In the genomic region with DNA sequence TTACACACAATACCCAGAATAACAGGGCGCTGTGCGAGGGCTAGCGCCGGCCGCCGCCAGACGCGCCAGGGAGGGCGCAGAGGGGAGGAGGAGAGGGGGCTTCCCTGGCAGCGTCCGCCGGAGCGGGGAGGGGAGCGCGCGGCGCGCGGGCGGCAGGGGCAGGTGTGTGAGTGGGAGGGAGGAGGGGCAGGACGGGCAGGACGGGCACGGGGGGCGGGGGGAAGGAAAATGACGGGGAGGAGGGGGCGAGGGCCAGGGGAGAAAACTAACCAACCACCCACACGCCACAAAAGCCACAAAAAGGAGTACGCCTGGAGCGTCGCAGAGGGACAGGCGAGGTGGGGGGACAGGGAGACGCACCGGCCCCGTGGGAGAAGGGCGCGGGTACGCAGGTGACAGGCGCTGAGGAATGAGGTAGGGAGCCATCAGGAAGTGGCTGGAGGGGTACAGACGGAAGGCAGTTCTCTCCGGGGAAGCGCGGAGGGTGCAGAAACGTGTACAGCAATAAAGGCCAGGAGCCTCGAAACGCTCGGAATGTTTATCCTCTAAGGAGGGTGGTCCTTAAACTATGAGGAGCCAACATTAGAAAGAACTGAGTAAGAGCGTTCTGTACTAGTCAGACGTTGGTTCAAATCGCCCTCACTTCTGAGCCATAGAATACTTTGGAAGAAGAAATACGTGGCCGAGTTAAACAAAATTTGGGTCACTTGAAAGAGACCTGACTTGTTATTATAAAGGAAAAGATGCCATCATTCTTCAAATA, we compare ENCODE assay signal across 8 cellular contexts. TPM values are rescaled to one million over a fixed set of nuclear protein-coding genes. Genes with fewer than 3 reads are reported as not detected.
DNase-seq lines count a peak whose midpoint lies in the region; ATAC-seq and TF ChIP-seq lines count a peak whose summit lies in the region.

No MANE protein-coding gene starts in this region.

- H3K4me3 ChIP-seq in AG10803 (ENCODE audit: low read length) (peak overlapping the region; percentile 79), RWPE2 (ENCODE audit: severe bottlenecking) (peak overlapping the region; percentile 41), left ventricle myocardium inferior (peak overlapping the region; percentile 91), retinal pigment epithelial cell (ENCODE audit: low read length) (peak overlapping the region; percentile 81)

- H3K9me3 ChIP-seq in RWPE2 (ENCODE audit: severe bottlenecking) (no peaks in the 10 kb centered on the region), left ventricle myocardium inferior (replicated peaks) (no peaks in the 10 kb centered on the region)

- H3K27me3 ChIP-seq in RWPE2 (ENCODE audit: insufficient read depth, poor library complexity, severe bottlenecking) = peaks cover 87% of the 10 kb centered on the region
- H3K27me3 ChIP-seq in left ventricle myocardium inferior (ENCODE audit: low read depth) = peaks cover 5% of the 10 kb centered on the region

- H3K4me1 ChIP-seq in RWPE2 (ENCODE audit: insufficient read depth, poor library complexity, severe bottlenecking) (no peaks in the 10 kb centered on the region), left ventricle myocardium inferior (peaks cover 43% of the 10 kb centered on the region)

- intact Hi-C loops in left ventricle myocardium inferior (cut with micrococcal nuclease) = no loop called here

- H3K27ac ChIP-seq in RWPE2 (ENCODE audit: poor library complexity, severe bottlenecking) (no peak overlapping the region), left ventricle myocardium inferior (replicated peaks) (peak overlapping the region; percentile 96)

- peak; percentile 14 for ATAC-seq in HG03442 (IDR thresholded peaks at IDR 0.05; ENCODE audit: unreplicated experiment)
- 0 out of 3 replicates have a peak, but pooled peaks have one; percentile 43 for ATAC-seq in RWPE2 (ENCODE audit: low read depth)
- ATAC-seq in GM21825 (IDR thresholded peaks at IDR 0.05; ENCODE audit: unreplicated experiment) = no peak

- H3K36me3 ChIP-seq in RWPE2 (ENCODE audit: low read depth) (no peaks in the 10 kb centered on the region), left ventricle myocardium inferior (no peaks in the 10 kb centered on the region)

- no peak for DNase-seq in AG10803 (ENCODE audit: low read depth)
- peak; percentile 34 for DNase-seq in RWPE2 (ENCODE audit: low spot score)
- DNase-seq in activated naive CD4-positive, alpha-beta T cell treated with anti-CD3 and anti-CD28 coated beads, Interleukin-2, amount 50 U/mL, for 16 hours = peak; percentile 76
- DNase-seq in left ventricle myocardium inferior = peak; percentile 52
- peak; percentile 35 for DNase-seq in retinal pigment epithelial cell (ENCODE audit: low read depth)
- no peak for DNase-seq in OCI-M1 (lab: John Stamatoyannopoulos, UW)

- TF ChIP-seq CTCF in AG10803 (conservative IDR thresholded peaks at IDR 0.05; ENCODE audit: low read length) = no peak
- TF ChIP-seq CTCF in RWPE2 (IDR thresholded peaks at IDR 0.05; ENCODE audit: poor library complexity, severe bottlenecking) = no peak
- TF ChIP-seq CTCF in left ventricle myocardium inferior (IDR thresholded peaks at IDR 0.05; ENCODE audit: borderline replicate concordance) = no peak
- no peak for TF ChIP-seq CTCF in retinal pigment epithelial cell (conservative IDR thresholded peaks at IDR 0.05; ENCODE audit: low read depth, low read length)

RNA-seq across cellular contexts. Expression of a gene that starts 0.7 kb away (rescaled TPM):
- 44.3 TPM for total RNA-seq in left ventricle myocardium inferior

Comparison
In these comparisons a context has a peak if more than half of its experiments do, and no peak if none do; other contexts are left out.
1. DNase-seq: peak in RWPE2 (single experiment), activated naive CD4-positive, alpha-beta T cell treated with anti-CD3 and anti-CD28 coated beads, Interleukin-2, amount 50 U/mL, for 16 hours (single experiment), left ventricle myocardium inferior (single experiment) and retinal pigment epithelial cell (single experiment); none in AG10803 (single experiment) and OCI-M1 (single experiment).
2. H3K4me3 ChIP-seq: peak in every context shown above with its lines; median percentile 91 in left ventricle myocardium inferior; 81 in retinal pigment epithelial cell; 79 in AG10803; 41 in RWPE2.